ENCODE assay signal across 16 cellular contexts in genomic region chr16:84495506-84495905, GRCh38. TPM values are rescaled to one million over a fixed set of nuclear protein-coding genes. Genes with fewer than 3 reads are reported as not detected.
A peak's percentile ranks its signal among the peaks of the same experiment; 100 is the strongest.
DNase-seq lines count a peak whose midpoint lies in the region; ATAC-seq and TF ChIP-seq lines count a peak whose summit lies in the region.
"Had no signal": no experiment of that assay in that cellular context is flagged by ENCODE, and none has a peak within 500 bp of the region (broad histone marks: within the 10 kb centered on the region; RNA-seq: fewer than 3 reads in every experiment).

No MANE protein-coding gene starts in this region.

- H3K36me3 Mint-ChIP-seq in Caco-2 (ENCODE audit: insufficient read depth, unreplicated experiment), result peaks cover 52% of the 10 kb centered on the region

- TF ChIP-seq CTCF in Caco-2 (IDR thresholded peaks at IDR 0.05; ENCODE audit: insufficient read depth in 1 of 2, low read depth in 1 of 2, low read length in 1 of 2, severe bottlenecking in 1 of 2, unreplicated experiment in 1 of 2) (no peak), coronary artery (IDR thresholded peaks at IDR 0.05) (no peak), thyroid gland (IDR thresholded peaks at IDR 0.05) (no peak)

- no peaks in the 10 kb centered on the region for H3K36me3 ChIP-seq in Caco-2 (ENCODE audit: control insufficient read depth, insufficient read depth, low read length)
- peaks cover 18 to 31% of the 10 kb centered on the region in 2 donors for H3K36me3 ChIP-seq in thyroid gland

- H3K27ac ChIP-seq in coronary artery, result no peak overlapping the region
- no peak overlapping the region for H3K27ac ChIP-seq in thyroid gland
- H3K27ac ChIP-seq: BLaER1 treated with 17β-estradiol and CSF1 and Interleukin-3, amounts not matched to agents 10 nM and 100 nM had no signal

- peak; percentile 28 for DNase-seq in activated CD8-positive, alpha-beta memory T cell treated with anti-CD3 and anti-CD28 coated beads, Interleukin-2, amount 50 U/mL, for 48 hours
- no peak for DNase-seq in activated CD8-positive, alpha-beta memory T cell treated with anti-CD3 and anti-CD28 coated beads for 24 hours
- DNase-seq in Caco-2, result peak in 1 of 2 experiments; percentile 18
- DNase-seq in coronary artery (ENCODE audit: low spot score), result peak; percentile 24
- peak; percentile 36 for DNase-seq in posterior vena cava (ENCODE audit: low spot score)
- DNase-seq in thyroid gland, result no peak
- DNase-seq: ACHN; Calu3; CD4-positive, CD25-positive, alpha-beta regulatory T cell; DMS 273 treated with DMSO at 0.1 percent for 48 hours; H7 had no signal

- peaks cover 14% of the 10 kb centered on the region; the same call in 1 of the 2 replicates for H3K4me1 ChIP-seq in Caco-2
- H3K4me1 ChIP-seq in thyroid gland, result no peaks in the 10 kb centered on the region
- H3K4me1 ChIP-seq: BLaER1 treated with 17β-estradiol and CSF1 and Interleukin-3, amounts not matched to agents 10 nM and 100 nM had no signal

- H3K27me3 Mint-ChIP-seq in Caco-2 (ENCODE audit: insufficient read depth, unreplicated experiment), result no peaks in the 10 kb centered on the region
- H3K27me3 Mint-ChIP-seq: CD4-positive, CD25-positive, alpha-beta regulatory T cell had no signal

- intact Hi-C loops in Caco-2 (cut with micrococcal nuclease; ENCODE audit: unreplicated experiment), result no loop called here
- intact Hi-C loops in posterior vena cava (cut with DNase I), result no loop called here
- intact Hi-C loops in thyroid gland (cut with DNase I), result no loop called here

- WGBS in thyroid gland, 2 donors, result 97 to 99% methylated on average over 11 of the region's 11 CpGs

- H3K27me3 ChIP-seq in Caco-2 (replicated peaks; ENCODE audit: control insufficient read depth, insufficient read depth, low read length), result no peaks in the 10 kb centered on the region
- H3K27me3 ChIP-seq in thyroid gland, result no peaks in the 10 kb centered on the region
- H3K27me3 ChIP-seq: BLaER1 treated with 17β-estradiol and CSF1 and Interleukin-3, amounts not matched to agents 10 nM and 100 nM had no signal

- peak overlapping the region; percentile 29 for H3K27ac Mint-ChIP-seq in Caco-2 (ENCODE audit: unreplicated experiment)
- H3K27ac Mint-ChIP-seq: GM23338 had no signal

- no peak overlapping the region for H3K4me3 Mint-ChIP-seq in Caco-2 (ENCODE audit: unreplicated experiment)
- H3K4me3 Mint-ChIP-seq: GM23338 had no signal

- no peak overlapping the region for H3K4me3 ChIP-seq in Caco-2 (ENCODE audit: low read depth, low read length)
- H3K4me3 ChIP-seq in coronary artery, result no peak overlapping the region
- H3K4me3 ChIP-seq in thyroid gland (replicated peaks in 1 of 3), result no peak overlapping the region
- H3K4me3 ChIP-seq: BLaER1 treated with 17β-estradiol and CSF1 and Interleukin-3, amounts not matched to agents 10 nM and 100 nM; GM12878; GM23338 had no signal

- CTCF ChIA-PET in Caco-2 (lab: Charles Lee), result no interaction called here

- H3K9me3 ChIP-seq in Caco-2, result no peaks in the 10 kb centered on the region
- no peaks in the 10 kb centered on the region for H3K9me3 ChIP-seq in thyroid gland

- H3K4me1 Mint-ChIP-seq in Caco-2 (ENCODE audit: low read depth, unreplicated experiment), result no peaks in the 10 kb centered on the region
- H3K4me1 Mint-ChIP-seq: GM23338 had no signal

- H3K9me3 Mint-ChIP-seq in Caco-2 (ENCODE audit: unreplicated experiment), result no peaks in the 10 kb centered on the region

- POLR2A ChIA-PET in Caco-2 (lab: Charles Lee), result interaction anchor here (0.5 kb wide), 1 partner anchor 168 kb away, joined by 4 read pairs; no protein-coding TSS in a partner anchor

- no peak for TF ChIP-seq POLR2A in thyroid gland (IDR thresholded peaks at IDR 0.05)

- ATAC-seq in HG02610 (IDR thresholded peaks at IDR 0.05; ENCODE audit: unreplicated experiment) (no peak), GM21619 (IDR thresholded peaks at IDR 0.05; ENCODE audit: unreplicated experiment) (no peak)
- ATAC-seq: GM12878, GM23338 had no signal

- no TSS peak for BruUV-seq in Caco-2 (replicated peaks; lab: Mats Ljungman, UMichigan)

RNA-seq across cellular contexts. Expression of gene MEAK7, which starts 9.0 kb away (rescaled TPM):
- total RNA-seq in Caco-2 (2022) (30.9 and 32.7 TPM in 2 replicates), posterior vena cava (10 to 100 TPM; 14.0 to 16.7 TPM), thyroid gland (10 to 100 TPM; 14.5 to 19.2 (median 16.3) TPM)

Comparison
In these comparisons a context has a peak if more than half of its experiments do, and no peak if none do; other contexts are left out.
1. DNase-seq: peak in activated CD8-positive, alpha-beta memory T cell treated with anti-CD3 and anti-CD28 coated beads, Interleukin-2, amount 50 U/mL, for 48 hours (single experiment), coronary artery (single experiment) and posterior vena cava (single experiment); none in activated CD8-positive, alpha-beta memory T cell treated with anti-CD3 and anti-CD28 coated beads for 24 hours (single experiment) and thyroid gland (0 of 2).